ENCODE assay signal across 11 cellular contexts in the genomic region with DNA sequence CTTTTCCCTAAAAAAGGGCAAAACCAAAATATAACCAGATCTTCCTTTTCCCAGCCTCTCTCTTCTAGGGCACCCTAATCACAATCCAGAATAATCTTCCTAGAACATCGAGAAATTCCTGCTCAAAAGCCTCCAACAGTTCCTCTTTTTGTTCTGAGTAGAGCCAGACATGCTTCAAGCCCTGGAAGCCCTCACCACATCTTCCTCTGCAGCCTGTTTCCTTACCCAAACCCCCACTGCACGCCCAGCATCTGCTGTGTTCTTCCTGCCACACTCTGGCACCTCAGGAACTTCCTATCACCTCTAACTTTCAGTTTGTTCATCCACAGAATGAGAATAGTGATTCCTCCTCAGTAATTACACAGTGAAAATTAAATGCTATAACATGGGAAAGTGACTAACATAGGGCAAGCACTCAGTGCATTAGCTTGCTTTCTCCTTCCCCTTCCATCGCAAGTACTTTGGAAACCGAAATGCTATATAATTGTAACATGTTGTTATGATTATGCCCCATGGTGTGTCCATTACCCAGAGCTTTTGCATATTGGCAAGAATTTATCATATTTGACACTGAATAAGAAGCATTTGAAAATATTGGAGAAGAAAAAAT. TPM values are rescaled to one million over a fixed set of nuclear protein-coding genes. Genes with fewer than 3 reads are reported as not detected.
A peak's percentile ranks its signal among the peaks of the same experiment; 100 is the strongest.
DNase-seq lines count a peak whose midpoint lies in the region; ATAC-seq and TF ChIP-seq lines count a peak whose summit lies in the region.
"Had no signal": no experiment of that assay in that cellular context is flagged by ENCODE, and none has a peak within 500 bp of the region (broad histone marks: within the 10 kb centered on the region; RNA-seq: fewer than 3 reads in every experiment).

No MANE protein-coding gene starts in this region.

- peak overlapping the region; percentile 49 for H3K4me3 Mint-ChIP-seq in activated naive CD8-positive, alpha-beta T cell treated with anti-CD3 and anti-CD28 coated beads, Interleukin-2, amount 50 U/mL, for 24 hours
- H3K4me3 Mint-ChIP-seq in type B pancreatic cell, result no peak overlapping the region

- H3K4me1 ChIP-seq in OCI-LY7 (ENCODE audit: insufficient read depth, low read length, poor library complexity, severe bottlenecking), result no peaks in the 10 kb centered on the region

- ATAC-seq in activated naive CD8-positive, alpha-beta T cell treated with anti-CD3 and anti-CD28 coated beads, Interleukin-2, amount 50 U/mL, for 24 hours, result peak; percentile 44
- no peak for ATAC-seq in GM18520 (IDR thresholded peaks at IDR 0.05; ENCODE audit: unreplicated experiment)

- H3K4me1 Mint-ChIP-seq in activated naive CD8-positive, alpha-beta T cell treated with anti-CD3 and anti-CD28 coated beads, Interleukin-2, amount 50 U/mL, for 24 hours, result peaks cover 45% of the 10 kb centered on the region
- peaks cover 29% of the 10 kb centered on the region for H3K4me1 Mint-ChIP-seq in type B pancreatic cell (ENCODE audit: unreplicated experiment)

- H3K4me2 ChIP-seq in OCI-LY7 (ENCODE audit: low read length), result no peak overlapping the region

- no peaks in the 10 kb centered on the region for H3K9me2 ChIP-seq in OCI-LY7 (ENCODE audit: insufficient read depth, low read length)

- H3K36me3 Mint-ChIP-seq in activated naive CD8-positive, alpha-beta T cell treated with anti-CD3 and anti-CD28 coated beads, Interleukin-2, amount 50 U/mL, for 24 hours (ENCODE audit: low read depth), result peaks cover 26% of the 10 kb centered on the region
- H3K36me3 Mint-ChIP-seq in type B pancreatic cell, result peaks cover 23% of the 10 kb centered on the region

- H3K79me2 ChIP-seq in OCI-LY7 (ENCODE audit: insufficient read depth, low read depth, low read length), result no peaks in the 10 kb centered on the region

- CTCF ChIA-PET in OCI-LY7 (lab: Charles Lee; ENCODE audit: unreplicated experiment), result no interaction called here

- no peak overlapping the region for H2AFZ ChIP-seq in OCI-LY7 (ENCODE audit: low read length)

- no peak overlapping the region for H3K27ac ChIP-seq in OCI-LY7 (ENCODE audit: low read depth, low read length, poor library complexity, severe bottlenecking)
- H3K27ac ChIP-seq: C4-2B had no signal

- TF ChIP-seq CTCF in OCI-LY7 (conservative IDR thresholded peaks at IDR 0.05; ENCODE audit: low read length), result no peak
- TF ChIP-seq CTCF in type B pancreatic cell (conservative IDR thresholded peaks at IDR 0.05), result no peak

- H3K9me3 ChIP-seq in OCI-LY7 (ENCODE audit: low read length), result no peaks in the 10 kb centered on the region

- BruUV-seq in OCI-LY7 (replicated peaks; lab: Mats Ljungman, UMichigan), result no TSS peak

- no peaks in the 10 kb centered on the region for H3K9me3 Mint-ChIP-seq in activated naive CD8-positive, alpha-beta T cell treated with anti-CD3 and anti-CD28 coated beads, Interleukin-2, amount 50 U/mL, for 24 hours
- no peaks in the 10 kb centered on the region for H3K9me3 Mint-ChIP-seq in type B pancreatic cell

- no peaks in the 10 kb centered on the region for H3K27me3 Mint-ChIP-seq in activated naive CD8-positive, alpha-beta T cell treated with anti-CD3 and anti-CD28 coated beads, Interleukin-2, amount 50 U/mL, for 24 hours
- no peaks in the 10 kb centered on the region for H3K27me3 Mint-ChIP-seq in type B pancreatic cell

- intact Hi-C loops in OCI-LY7 (cut with micrococcal nuclease; ENCODE audit: unreplicated experiment), result no loop called here

- H3K4me3 ChIP-seq in OCI-LY7 (ENCODE audit: low read depth, low read length, poor library complexity, severe bottlenecking), result no peak overlapping the region

- peaks cover 31% of the 10 kb centered on the region for H3K36me3 ChIP-seq in OCI-LY7 (ENCODE audit: insufficient read depth, low read length)

- no peaks in the 10 kb centered on the region for H4K20me1 ChIP-seq in OCI-LY7 (ENCODE audit: insufficient read depth, low read length)

- peak overlapping the region; percentile 89 for H3K27ac Mint-ChIP-seq in activated naive CD8-positive, alpha-beta T cell treated with anti-CD3 and anti-CD28 coated beads, Interleukin-2, amount 50 U/mL, for 24 hours
- H3K27ac Mint-ChIP-seq in type B pancreatic cell, result no peak overlapping the region

- POLR2A ChIA-PET in OCI-LY7 (lab: Charles Lee), result no interaction called here

- DNase-seq in stimulated activated CD4-positive, alpha-beta T cell treated with anti-CD3 and anti-CD28 coated beads, Interleukin-12 subunit alpha, Interleukin-12 subunit beta, amount 100 ng/mL, for 48 hours (ENCODE audit: low read depth in 2 of 3, low spot score in 1 of 3), result peak; percentile 22 to 36 (median 26)
- no peak for DNase-seq in stimulated activated CD4-positive, alpha-beta T cell treated with anti-CD3 and anti-CD28 coated beads, Interleukin-12 subunit alpha, Interleukin-12 subunit beta, amount 100 ng/mL, for 4 hours
- DNase-seq in OCI-LY7 (ENCODE audit: low spot score), result peak; percentile 5
- DNase-seq in activated naive CD8-positive, alpha-beta T cell treated with anti-CD3 and anti-CD28 coated beads, Interleukin-2, amount 50 U/mL, for 24 hours, result peak; percentile 20
- no peak for DNase-seq in OCI-M2 (lab: John Stamatoyannopoulos, UW; ENCODE audit: unreplicated experiment)
- no peak for DNase-seq in type B pancreatic cell (ENCODE audit: extremely low spot score, unreplicated experiment)
- no peak for DNase-seq in NCI-H2196 (lab: John Stamatoyannopoulos, UW; ENCODE audit: unreplicated experiment)

RNA-seq across cellular contexts. Expression of gene C6orf89, which starts 26.3 kb away (rescaled TPM):
- total RNA-seq in OCI-LY7 (2014; rRNA removed; shearing (Covaris generic)), result 14.7 and 20.1 TPM in 2 replicates
- total RNA-seq in OCI-LY7 (2022), result 25.7 and 30.0 TPM in 2 replicates
- 37.9 and 42.4 TPM in 2 replicates for total RNA-seq in type B pancreatic cell (ENCODE audit: low replicate concordance)

RNA-seq across cellular contexts. Expression of gene PPIL1, which starts 37.4 kb away (rescaled TPM):
- 34.6 and 38.9 TPM in 2 replicates for total RNA-seq in OCI-LY7 (2014; rRNA removed; shearing (Covaris generic))
- 35.6 and 40.0 TPM in 2 replicates for total RNA-seq in OCI-LY7 (2022)
- 35.1 and 50.4 TPM in 2 replicates for total RNA-seq in type B pancreatic cell (ENCODE audit: low replicate concordance)

RNA-seq across cellular contexts. Expression of gene PI16, which starts 42.5 kb away (rescaled TPM):
- total RNA-seq in OCI-LY7 (2014; rRNA removed; shearing (Covaris generic)), result not detected in 2 replicates
- total RNA-seq in OCI-LY7 (2022), result 0.30 TPM in 1 of 2 replicates, not detected in the other
- total RNA-seq in type B pancreatic cell (ENCODE audit: low replicate concordance), result not detected in 2 replicates
- total RNA-seq: LHCN-M2, renal cortical epithelial cell had no signal

Comparison
In these comparisons a context has a peak if more than half of its experiments do, and no peak if none do; other contexts are left out.
1. DNase-seq: peak in stimulated activated CD4-positive, alpha-beta T cell treated with anti-CD3 and anti-CD28 coated beads, Interleukin-12 subunit alpha, Interleukin-12 subunit beta, amount 100 ng/mL, for 48 hours (3 of 3), OCI-LY7 (single experiment) and activated naive CD8-positive, alpha-beta T cell treated with anti-CD3 and anti-CD28 coated beads, Interleukin-2, amount 50 U/mL, for 24 hours (single experiment); none in stimulated activated CD4-positive, alpha-beta T cell treated with anti-CD3 and anti-CD28 coated beads, Interleukin-12 subunit alpha, Interleukin-12 subunit beta, amount 100 ng/mL, for 4 hours (single experiment), OCI-M2 (single experiment), type B pancreatic cell (single experiment) and NCI-H2196 (single experiment).